ENCODE assay signal across 15 cellular contexts in the genomic region with DNA sequence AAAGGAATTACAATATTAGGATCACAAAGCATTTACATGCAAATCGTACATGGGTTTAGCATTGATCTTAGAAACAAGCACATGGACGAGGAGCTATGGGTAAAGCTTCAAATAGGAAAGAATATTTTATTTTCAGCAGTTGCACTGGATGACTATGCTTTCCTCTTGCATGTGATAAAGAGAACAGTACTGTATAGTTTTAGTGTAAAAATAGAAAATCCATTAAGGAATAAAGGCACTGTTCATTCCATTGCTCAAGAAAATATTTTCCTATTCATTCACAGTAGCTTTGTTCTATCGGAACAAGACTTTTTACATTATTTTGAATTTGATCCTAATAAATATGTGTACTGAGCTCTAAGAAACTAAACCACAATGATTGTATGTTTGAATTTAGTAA.
"Had no signal": no experiment of that assay in that cellular context is flagged by ENCODE, and none has a peak within 500 bp of the region (broad histone marks: within the 10 kb centered on the region; RNA-seq: fewer than 3 reads in every experiment).

No MANE protein-coding gene starts in this region.

- H3K9me3 Mint-ChIP-seq: effector memory CD8-positive, alpha-beta T cell had no signal

- H3K4me3 ChIP-seq: esophagus squamous epithelium, sigmoid colon, skin epidermis had no signal

- ATAC-seq: effector memory CD8-positive, alpha-beta T cell had no signal

- FAIRE-seq: islet of Langerhans had no signal

- H3K9me3 ChIP-seq: esophagus squamous epithelium, sigmoid colon had no signal

- H3K27me3 Mint-ChIP-seq: effector memory CD8-positive, alpha-beta T cell had no signal

- H3K4me1 Mint-ChIP-seq: naive B cell had no signal

- H3K27me3 ChIP-seq: esophagus squamous epithelium, sigmoid colon had no signal

- H3K36me3 ChIP-seq: esophagus squamous epithelium, sigmoid colon had no signal

- DNase-seq: effector memory CD8-positive, alpha-beta T cell; esophagus squamous epithelium; foreskin fibroblast; hippocampal formation; kidney glomerular epithelial cell; mesendoderm; naive B cell; posterior cingulate gyrus; sigmoid colon; stimulated activated CD4-positive, alpha-beta T cell treated with anti-CD3 and anti-CD28 coated beads, Interleukin-12 subunit alpha, Interleukin-12 subunit beta, amount 100 ng/mL, for 4 hours; stimulated activated naive CD4-positive, alpha-beta T cell treated with Interleukin-2 at 50 U/mL for 16 hours; trophoblast cell had no signal

- H3K27ac Mint-ChIP-seq: effector memory CD8-positive, alpha-beta T cell; naive B cell had no signal

- H3K4me3 Mint-ChIP-seq: effector memory CD8-positive, alpha-beta T cell; naive B cell; nephron had no signal

- H3K36me3 Mint-ChIP-seq: naive B cell had no signal

- H3K27ac ChIP-seq: esophagus squamous epithelium, sigmoid colon had no signal
